Comparison of ENCODE assay signal across 8 cellular contexts in genomic region chr2:237482485-237482884, GRCh38. TPM values are rescaled to one million over a fixed set of nuclear protein-coding genes. Genes with fewer than 3 reads are reported as not detected.
A peak's percentile ranks its signal among the peaks of the same experiment; 100 is the strongest.
DNase-seq lines count a peak whose midpoint lies in the region; ATAC-seq and TF ChIP-seq lines count a peak whose summit lies in the region.

No MANE protein-coding gene starts in this region.

- no peak overlapping the region for H3K4me3 ChIP-seq in fibroblast of villous mesenchyme (ENCODE audit: low read depth, low read length)

- TF ChIP-seq CTCF in fibroblast of villous mesenchyme (IDR thresholded peaks at IDR 0.05; ENCODE audit: insufficient read depth, low read depth, low read length) = no peak

- DNase-seq in COR-L47 (lab: John Stamatoyannopoulos, UW) (peak; percentile 52), NCI-H526 treated with DMSO at 0.1 percent for 48 hours (lab: John Stamatoyannopoulos, UW) (peak; percentile 3), fibroblast of villous mesenchyme (ENCODE audit: low read depth) (peak; percentile 95), pons (ENCODE audit: low spot score) (peak; percentile 5), GDM1 (lab: John Stamatoyannopoulos, UW) (no peak), NOMO-1 treated with dmso at 0.1 percent for 144 hours (lab: John Stamatoyannopoulos, UW; ENCODE audit: unreplicated experiment) (no peak)
- no peak for DNase-seq in stimulated activated CD4-positive, alpha-beta T cell treated with anti-CD3 and anti-CD28 coated beads, Interleukin-4, amount 100 ng/mL, for 4 hours

- no peak for ATAC-seq in HG03460 (IDR thresholded peaks at IDR 0.05; ENCODE audit: unreplicated experiment)

RNA-seq across cellular contexts. Expression of gene MLPH, which starts 4.6 kb away (rescaled TPM):
- 29.3 and 40.6 TPM in 2 replicates for total RNA-seq in fibroblast of villous mesenchyme

Comparison
In these comparisons a context has a peak if more than half of its experiments do, and no peak if none do; other contexts are left out.
1. DNase-seq: peak in COR-L47 (single experiment), NCI-H526 treated with DMSO at 0.1 percent for 48 hours (single experiment), fibroblast of villous mesenchyme (single experiment) and pons (single experiment); none in stimulated activated CD4-positive, alpha-beta T cell treated with anti-CD3 and anti-CD28 coated beads, Interleukin-4, amount 100 ng/mL, for 4 hours (0 of 2), GDM1 (single experiment) and NOMO-1 treated with dmso at 0.1 percent for 144 hours (single experiment).